Comparison of ENCODE assay signal across 13 cellular contexts in genomic region chr2:69561041-69561550, GRCh38.
"Had no signal": no experiment of that assay in that cellular context is flagged by ENCODE, and none has a peak within 500 bp of the region (broad histone marks: within the 10 kb centered on the region; RNA-seq: fewer than 3 reads in every experiment).

No MANE protein-coding gene starts in this region.

- H3K27me3 ChIP-seq: adrenal gland, gastroesophageal sphincter, hepatocyte, right atrium auricular region had no signal

- H2AFZ ChIP-seq: hepatocyte had no signal

- H3K9me3 ChIP-seq: adrenal gland, gastroesophageal sphincter, right atrium auricular region had no signal

- DNase-seq: activated CD4-positive, alpha-beta memory T cell treated with anti-CD3 and anti-CD28 coated beads for 36 hours; activated naive CD4-positive, alpha-beta T cell treated with Interleukin-2 at 50 U/mL for 16 hours; adrenal gland; caudate nucleus; cortex of kidney; effector CD8-positive, alpha-beta T cell; mesendoderm; small intestine had no signal

- H3K36me3 ChIP-seq: adrenal gland, right atrium auricular region had no signal

- H3K27ac Mint-ChIP-seq: activated CD4-positive, alpha-beta memory T cell treated with anti-CD3 and anti-CD28 coated beads for 36 hours; T-helper 1 cell treated with Interleukin-12 subunit alpha and Interleukin-12 subunit beta and Interleukin-4 antibody, amounts not matched to agents 30 μg/mL and 1 μg/mL, for 36 hours had no signal

- FAIRE-seq: small intestine, urothelium cell line had no signal

- H3K9me3 Mint-ChIP-seq: activated CD4-positive, alpha-beta memory T cell treated with anti-CD3 and anti-CD28 coated beads for 36 hours; T-helper 1 cell treated with Interleukin-12 subunit alpha and Interleukin-12 subunit beta and Interleukin-4 antibody, amounts not matched to agents 30 μg/mL and 1 μg/mL, for 36 hours had no signal

- H3K27ac ChIP-seq: adrenal gland, gastroesophageal sphincter, hepatocyte, right atrium auricular region had no signal

- H3K4me2 ChIP-seq: hepatocyte had no signal

- H3K4me3 ChIP-seq: adrenal gland, gastroesophageal sphincter, hepatocyte, right atrium auricular region had no signal

- ATAC-seq: gastroesophageal sphincter had no signal

- H3K27me3 Mint-ChIP-seq: activated CD4-positive, alpha-beta memory T cell treated with anti-CD3 and anti-CD28 coated beads for 36 hours had no signal

- H3K4me3 Mint-ChIP-seq: activated CD4-positive, alpha-beta memory T cell treated with anti-CD3 and anti-CD28 coated beads for 36 hours; T-helper 1 cell treated with Interleukin-12 subunit alpha and Interleukin-12 subunit beta and Interleukin-4 antibody, amounts not matched to agents 30 μg/mL and 1 μg/mL, for 36 hours had no signal
